Comparison of ENCODE assay signal across 13 cellular contexts in the genomic region with DNA sequence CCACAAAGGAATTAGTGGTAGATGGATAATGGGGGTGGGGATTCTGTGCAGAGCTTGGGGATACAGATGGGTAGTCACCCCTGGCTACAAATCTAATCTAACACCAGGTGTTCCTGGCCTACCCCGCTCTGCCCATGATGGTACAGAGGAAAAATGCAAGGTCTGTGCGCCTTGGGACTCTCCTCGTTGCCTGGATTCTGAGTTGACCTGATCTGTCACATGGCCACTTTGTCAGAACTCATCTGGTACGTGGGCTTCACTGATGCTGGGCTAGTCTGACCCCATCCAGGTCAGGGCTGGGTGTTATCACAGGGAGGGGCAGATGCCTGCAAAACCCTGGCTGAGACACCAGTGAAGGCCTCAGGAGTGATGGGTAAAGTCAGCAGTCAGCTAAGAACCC. TPM values are rescaled to one million over a fixed set of nuclear protein-coding genes. Genes with fewer than 3 reads are reported as not detected.
A peak's percentile ranks its signal among the peaks of the same experiment; 100 is the strongest.
DNase-seq lines count a peak whose midpoint lies in the region; ATAC-seq and TF ChIP-seq lines count a peak whose summit lies in the region.
"Had no signal": no experiment of that assay in that cellular context is flagged by ENCODE, and none has a peak within 500 bp of the region (broad histone marks: within the 10 kb centered on the region; RNA-seq: fewer than 3 reads in every experiment).

No MANE protein-coding gene starts in this region.

- H3K36me3 Mint-ChIP-seq in stimulated activated effector memory CD8-positive, alpha-beta T cell treated with anti-CD3 and anti-CD28 coated beads, Interleukin-12 subunit alpha, Interleukin-12 subunit beta, amount 100 ng/mL, for 72 hours: peaks cover 59% of the 10 kb centered on the region

- CTCF ChIA-PET in RWPE1 (lab: Yijun Ruan, JAX): interaction anchor here (0.6 kb wide), 2 partner anchors 55 to 143 kb away, joined by 4 to 7 read pairs; no protein-coding TSS in a partner anchor

- H3K4me3 ChIP-seq in heart right ventricle: no peak overlapping the region
- no peak overlapping the region for H3K4me3 ChIP-seq in effector memory CD4-positive, alpha-beta T cell (ENCODE audit: insufficient read depth, low read depth, low read length, poor library complexity, severe bottlenecking)
- H3K4me3 ChIP-seq: dorsolateral prefrontal cortex had no signal

- H3K27ac ChIP-seq in heart right ventricle (peak overlapping the region in 9 of 10 donors; percentile 2 to 68 (median 38)), RWPE1 (peak overlapping the region; percentile 26; the same call in 1 of the 2 replicates)
- peak overlapping the region; percentile 53 for H3K27ac ChIP-seq in effector memory CD4-positive, alpha-beta T cell (ENCODE audit: insufficient read depth, low read length, poor library complexity, severe bottlenecking)
- H3K27ac ChIP-seq: brain microvascular endothelial cell had no signal

- no peaks in the 10 kb centered on the region for H3K9me3 Mint-ChIP-seq in stimulated activated effector memory CD8-positive, alpha-beta T cell treated with anti-CD3 and anti-CD28 coated beads, Interleukin-12 subunit alpha, Interleukin-12 subunit beta, amount 100 ng/mL, for 72 hours

- 74 to 78% methylated on average over 4 of the region's 4 CpGs for WGBS in heart right ventricle, 2 donors

- H3K4me3 Mint-ChIP-seq in stimulated activated effector memory CD8-positive, alpha-beta T cell treated with anti-CD3 and anti-CD28 coated beads, Interleukin-12 subunit alpha, Interleukin-12 subunit beta, amount 100 ng/mL, for 72 hours: peak overlapping the region; percentile 68

- H3K9me3 ChIP-seq in heart right ventricle: no peaks in the 10 kb centered on the region
- no peaks in the 10 kb centered on the region for H3K9me3 ChIP-seq in effector memory CD4-positive, alpha-beta T cell (ENCODE audit: control insufficient read depth, low read length)

- DNase-seq in heart right ventricle: no peak
- no peak for DNase-seq in left cardiac atrium
- no peak for DNase-seq in RWPE1 (ENCODE audit: low spot score)
- DNase-seq in effector memory CD4-positive, alpha-beta T cell: no peak
- DNase-seq in stimulated activated effector memory CD8-positive, alpha-beta T cell treated with anti-CD3 and anti-CD28 coated beads, Interleukin-12 subunit alpha, Interleukin-12 subunit beta, amount 100 ng/mL, for 72 hours (ENCODE audit: low spot score in 2 of 2): no peak
- no peak for DNase-seq in SKM-1 treated with dmso at 0.1 percent for 144 hours (lab: John Stamatoyannopoulos, UW; ENCODE audit: unreplicated experiment)
- no peak for DNase-seq in AML-193 (lab: John Stamatoyannopoulos, UW)
- DNase-seq: activated CD4-positive, CD25-positive, alpha-beta regulatory T cell treated with anti-CD3 and anti-CD28 coated beads, Interleukin-2, amount 50 U/mL, for 72 hours; brain microvascular endothelial cell; dorsolateral prefrontal cortex; hypothalamus; NCI-H345 had no signal

- peaks cover 61% of the 10 kb centered on the region for H3K4me1 Mint-ChIP-seq in stimulated activated effector memory CD8-positive, alpha-beta T cell treated with anti-CD3 and anti-CD28 coated beads, Interleukin-12 subunit alpha, Interleukin-12 subunit beta, amount 100 ng/mL, for 72 hours

- H3K4me1 ChIP-seq in heart right ventricle: peaks cover 0 to 70% (median 43%) of the 10 kb centered on the region in 9 donors
- peaks cover 27% of the 10 kb centered on the region for H3K4me1 ChIP-seq in effector memory CD4-positive, alpha-beta T cell (ENCODE audit: control insufficient read depth, insufficient read depth, low read length, poor library complexity, severe bottlenecking)

- TF ChIP-seq CTCF in heart right ventricle (IDR thresholded peaks at IDR 0.05): no peak
- TF ChIP-seq CTCF in RWPE1 (conservative IDR thresholded peaks at IDR 0.05; ENCODE audit: low read depth): no peak

- H3K27ac Mint-ChIP-seq in stimulated activated effector memory CD8-positive, alpha-beta T cell treated with anti-CD3 and anti-CD28 coated beads, Interleukin-12 subunit alpha, Interleukin-12 subunit beta, amount 100 ng/mL, for 72 hours: peak overlapping the region; percentile 97

- peaks cover 0 to 40% (median 15%) of the 10 kb centered on the region in 9 donors for H3K36me3 ChIP-seq in heart right ventricle
- peaks cover 24% of the 10 kb centered on the region for H3K36me3 ChIP-seq in effector memory CD4-positive, alpha-beta T cell (ENCODE audit: control insufficient read depth, insufficient read depth, low read length)

- ATAC-seq in heart right ventricle (no peak), left cardiac atrium (no peak), HG03378 (IDR thresholded peaks at IDR 0.05; ENCODE audit: unreplicated experiment) (no peak)
- no peak for ATAC-seq in stimulated activated effector memory CD8-positive, alpha-beta T cell treated with anti-CD3 and anti-CD28 coated beads, Interleukin-12 subunit alpha, Interleukin-12 subunit beta, amount 100 ng/mL, for 72 hours

- POLR2A ChIA-PET in RWPE1 (lab: Yijun Ruan, JAX; ENCODE audit: low non-redundant PET): no interaction called here

- intact Hi-C loops in heart right ventricle (cut with DNase I): loop anchor here in 1 of 10 donors (2.0 kb wide), 1 partner anchor 14 kb away; no protein-coding TSS in a partner anchor
- intact Hi-C loops in left cardiac atrium (cut with DNase I): no loop called here

- no peaks in the 10 kb centered on the region for H3K27me3 ChIP-seq in heart right ventricle
- no peaks in the 10 kb centered on the region for H3K27me3 ChIP-seq in effector memory CD4-positive, alpha-beta T cell (replicated peaks; ENCODE audit: control insufficient read depth, insufficient read depth, low read length, poor library complexity, severe bottlenecking)
- H3K27me3 ChIP-seq: brain microvascular endothelial cell, dorsolateral prefrontal cortex had no signal

RNA-seq across cellular contexts. Expression of a gene that starts 5.2 kb away (rescaled TPM):
- 10 to 100 TPM in 5 of 10 donors, 1 to 10 TPM in 5; 6.3 to 15.3 (median 10.3) TPM for total RNA-seq in heart right ventricle
- polyA plus RNA-seq in heart right ventricle: 10 to 100 TPM in 1 of 2 donors, 1 to 10 TPM in 1; 5.6 to 11.7 TPM
- 1 to 10 TPM; 5.7 to 8.7 TPM for total RNA-seq in left cardiac atrium

RNA-seq across cellular contexts. Expression of a gene that starts 18.3 kb away (rescaled TPM):
- 10 to 100 TPM in 7 of 10 donors, 1 to 10 TPM in 3; 8.5 to 14.3 (median 10.7) TPM for total RNA-seq in heart right ventricle
- polyA plus RNA-seq in heart right ventricle: 1 to 10 TPM; 8.5 to 9.2 TPM
- total RNA-seq in left cardiac atrium: 1 to 10 TPM; 8.0 to 8.2 TPM

RNA-seq across cellular contexts. Expression of a gene that starts 18.6 kb away (rescaled TPM):
- total RNA-seq in heart right ventricle: 10 to 100 TPM in 7 of 10 donors, 1 to 10 TPM in 3; 6.3 to 16.2 (median 12.4) TPM
- polyA plus RNA-seq in heart right ventricle: 10 to 100 TPM in 1 of 2 donors, 1 to 10 TPM in 1; 9.3 to 23.8 TPM
- 10 to 100 TPM in 1 of 2 donors, 1 to 10 TPM in 1; 7.9 to 12.5 TPM for total RNA-seq in left cardiac atrium

RNA-seq across cellular contexts. Expression of a gene that starts 26.6 kb away (rescaled TPM):
- total RNA-seq in heart right ventricle: 10 to 100 TPM; 36.0 to 71.7 (median 43.3) TPM
- polyA plus RNA-seq in heart right ventricle: 10 to 100 TPM; 51.8 to 75.1 TPM
- total RNA-seq in left cardiac atrium: 10 to 100 TPM; 46.4 to 55.5 TPM

RNA-seq across cellular contexts. Expression of a gene that starts 32.5 kb away (rescaled TPM):
- total RNA-seq in heart right ventricle (1 to 10 TPM; 2.8 to 8.4 (median 5.4) TPM), left cardiac atrium (1 to 10 TPM; 8.2 to 9.8 TPM)
- 1 to 10 TPM; 3.0 to 7.4 TPM for polyA plus RNA-seq in heart right ventricle
